6 cellular contexts compared by ENCODE assay signal in genomic region chr21:41244266-41244880, GRCh38.
DNase-seq lines count a peak whose midpoint lies in the region; ATAC-seq and TF ChIP-seq lines count a peak whose summit lies in the region.
"Not testable (repeated sequence)": the region's sequence is repeated elsewhere in the genome, so short reads cannot be mapped to it uniquely, and the experiment has no call there.

No MANE protein-coding gene starts in this region.

- H3K4me1 Mint-ChIP-seq in endodermal cell (peaks cover 14% of the 10 kb centered on the region), memory B cell (peaks cover 13% of the 10 kb centered on the region)
- not testable (repeated sequence) for H3K4me1 Mint-ChIP-seq in osteocyte (ENCODE audit: unreplicated experiment)

- H3K4me3 ChIP-seq in HUES6 (ENCODE audit: low read depth, low read length); endodermal cell (ENCODE audit: low read length); tibial artery: not testable (repeated sequence)

- H3K9me3 ChIP-seq in HUES6 (ENCODE audit: control insufficient read depth, insufficient read depth, low read depth, low read length); endodermal cell (ENCODE audit: control insufficient read depth, low read length); tibial artery: not testable (repeated sequence)

- peak overlapping the region; percentile 35 for H3K9ac ChIP-seq in HUES6 (ENCODE audit: low read length)
- not testable (repeated sequence) for H3K9ac ChIP-seq in endodermal cell (ENCODE audit: extremely low read depth, low read length, poor library complexity, severe bottlenecking)

- H3K9me3 Mint-ChIP-seq in endodermal cell; memory B cell; osteocyte (ENCODE audit: unreplicated experiment): not testable (repeated sequence)

- H3K4me3 Mint-ChIP-seq in endodermal cell; memory B cell; osteocyte (ENCODE audit: unreplicated experiment): not testable (repeated sequence)

- WGBS in endodermal cell (ENCODE audit: insufficient coverage in 1 of 2, insufficient read length in 1 of 2), 2 experiments, result 78 to 82% methylated on average over 2 to 8 of the region's 8 CpGs

- peaks cover 32% of the 10 kb centered on the region for H3K4me1 ChIP-seq in HUES6 (ENCODE audit: control insufficient read depth, insufficient read depth, low read length)
- H3K4me1 ChIP-seq in endodermal cell (ENCODE audit: control insufficient read depth, insufficient read depth, low read length), result not testable (repeated sequence)
- peaks cover 0 to 41% (median 20%) of the 10 kb centered on the region in 4 donors for H3K4me1 ChIP-seq in tibial artery

- H3K27ac ChIP-seq in HUES6 (ENCODE audit: low read depth, low read length) (peak overlapping the region; percentile 34; the same call in 1 of the 2 replicates), tibial artery (peak overlapping the region; percentile 11 to 28)
- not testable (repeated sequence) for H3K27ac ChIP-seq in endodermal cell (ENCODE audit: low read depth, low read length)

- not testable (repeated sequence) for H3K27ac Mint-ChIP-seq in endodermal cell; osteocyte (ENCODE audit: unreplicated experiment)
- H3K27ac Mint-ChIP-seq in memory B cell, result peak overlapping the region; percentile 28

- H3K27me3 ChIP-seq in HUES6 (ENCODE audit: control insufficient read depth, insufficient read depth, low read length); endodermal cell (ENCODE audit: control insufficient read depth, insufficient read depth, low read length, poor library complexity, severe bottlenecking); tibial artery: not testable (repeated sequence)

- not testable (repeated sequence) for H3K27me3 Mint-ChIP-seq in endodermal cell (ENCODE audit: insufficient read depth); memory B cell; osteocyte (ENCODE audit: unreplicated experiment)

- peaks cover 17% of the 10 kb centered on the region for H3K36me3 Mint-ChIP-seq in endodermal cell (ENCODE audit: low read depth)
- H3K36me3 Mint-ChIP-seq in memory B cell, result peaks cover 40% of the 10 kb centered on the region
- H3K36me3 Mint-ChIP-seq in osteocyte (ENCODE audit: unreplicated experiment), result peaks cover 29% of the 10 kb centered on the region

- peaks cover 12% of the 10 kb centered on the region for H3K36me3 ChIP-seq in HUES6 (ENCODE audit: control insufficient read depth, insufficient read depth, low read length)
- not testable (repeated sequence) for H3K36me3 ChIP-seq in endodermal cell (ENCODE audit: control insufficient read depth, insufficient read depth, low read length)
- H3K36me3 ChIP-seq in tibial artery, result peaks cover 6 to 71% (median 64%) of the 10 kb centered on the region in 3 donors

- not testable (repeated sequence) for ATAC-seq in memory B cell (ENCODE audit: low read depth)

- not testable (repeated sequence) for TF ChIP-seq CTCF in endodermal cell (conservative IDR thresholded peaks at IDR 0.05); osteocyte (IDR thresholded peaks at IDR 0.05); tibial artery (IDR thresholded peaks at IDR 0.05)

- DNase-seq in ELF-1 (ENCODE audit: low read depth, low spot score) (peak; percentile 51), endodermal cell (peak; percentile 78), osteocyte (ENCODE audit: extremely low spot score, unreplicated experiment) (peak; percentile 6)
- DNase-seq in memory B cell (ENCODE audit: low spot score in 2 of 2); tibial artery: not testable (repeated sequence)

- intact Hi-C loops in tibial artery (cut with DNase I; ENCODE audit: low total_unique reads), result not testable (repeated sequence)
